ENCODE assay signal across 25 cellular contexts in the genomic region with DNA sequence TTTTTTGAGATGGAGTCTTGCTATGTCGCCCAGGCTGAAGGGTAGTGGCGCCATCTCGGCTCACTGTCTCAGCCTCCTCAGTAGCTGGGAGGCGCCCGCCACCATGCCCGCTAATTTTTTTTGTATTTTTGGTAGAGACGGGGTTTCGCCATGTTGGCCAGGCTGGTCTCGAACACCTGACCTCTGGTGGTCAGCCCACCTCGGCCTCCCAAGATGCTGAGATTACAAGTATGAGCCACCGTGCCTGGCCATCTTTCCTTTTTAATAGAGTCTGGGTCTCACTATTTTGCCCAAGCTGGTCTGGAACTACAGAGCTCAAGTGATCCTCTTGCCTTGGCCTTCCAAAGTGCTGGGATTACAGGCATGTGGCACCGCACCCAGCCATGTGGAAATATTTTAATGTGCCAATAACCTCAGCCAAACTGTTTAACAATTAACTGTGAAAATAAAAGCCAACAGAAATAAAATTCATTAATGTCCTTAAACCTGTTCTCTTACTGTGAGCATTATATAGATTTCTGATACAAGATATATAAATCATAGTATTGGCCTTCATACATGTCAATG.
"Had no signal": no experiment of that assay in that cellular context is flagged by ENCODE, and none has a peak within 500 bp of the region (broad histone marks: within the 10 kb centered on the region; RNA-seq: fewer than 3 reads in every experiment).

No MANE protein-coding gene starts in this region.

- ATAC-seq: activated naive CD8-positive, alpha-beta T cell treated with anti-CD3 and anti-CD28 coated beads, Interleukin-2, amount 50 U/mL, for 24 hours; activated T-cell treated with anti-CD3 and anti-CD28 coated beads, Interleukin-2, amount 50 U/mL, for 72 hours; gastrocnemius medialis; natural killer cell treated with Interleukin-12 subunit alpha and Interleukin-12 subunit beta and Interleukin-15 and Interleukin-18, amount 100 ng/mL, for 72 hours; right cardiac atrium had no signal

- H2AFZ ChIP-seq: parathyroid adenoma had no signal

- H3K9ac ChIP-seq: parathyroid adenoma had no signal

- H3K27me3 ChIP-seq: esophagus muscularis mucosa, gastrocnemius medialis, neutrophil, stomach, transverse colon had no signal

- H3K4me3 ChIP-seq: coronary artery, esophagus muscularis mucosa, gastrocnemius medialis, left ventricle myocardium inferior, stomach, transverse colon had no signal

- H3K4me1 ChIP-seq: parathyroid adenoma had no signal

- H3K9me3 ChIP-seq: esophagus muscularis mucosa, gastrocnemius medialis, left ventricle myocardium inferior, neutrophil, stomach, transverse colon had no signal

- H3K36me3 ChIP-seq: esophagus muscularis mucosa, gastrocnemius medialis, left ventricle myocardium inferior, neutrophil, transverse colon had no signal

- H3K27ac ChIP-seq: coronary artery, esophagus muscularis mucosa, gastrocnemius medialis, left ventricle myocardium inferior, neutrophil, parathyroid adenoma, stomach, transverse colon had no signal

- DNase-seq: activated CD4-positive, alpha-beta T cell treated with anti-CD3 and anti-CD28 coated beads for 4 hours; activated CD4-positive, alpha-beta T cell treated with anti-CD3 and anti-CD28 coated beads, Interleukin-2, amount 50 U/mL, for 48 hours; activated CD4-positive, CD25-positive, alpha-beta regulatory T cell; activated CD8-positive, alpha-beta memory T cell treated with anti-CD3 and anti-CD28 coated beads, Interleukin-2, amount 50 U/mL, for 48 hours; activated gamma-delta T cell; activated naive CD4-positive, alpha-beta T cell treated with anti-CD3 and anti-CD28 coated beads, Interleukin-2, amount 50 U/mL, for 16 hours; activated naive CD8-positive, alpha-beta T cell treated with anti-CD3 and anti-CD28 coated beads, Interleukin-2, amount 50 U/mL, for 24 hours; activated T-cell treated with anti-CD3 and anti-CD28 coated beads, Interleukin-2, amount 50 U/mL, for 72 hours; cerebellar nuclear complex; gastrocnemius medialis; hippocampal formation; kidney glomerular epithelial cell; left ventricle myocardium inferior; mammary epithelial cell; right cardiac atrium; stimulated activated CD4-positive, alpha-beta T cell treated with anti-CD3 and anti-CD28 coated beads, Interleukin-12 subunit alpha, Interleukin-12 subunit beta, amount 100 ng/mL, for 4 hours; stomach; T-helper 1 cell; T1000; transverse colon had no signal
